Comparison of ENCODE assay signal across 22 cellular contexts in the genomic region with DNA sequence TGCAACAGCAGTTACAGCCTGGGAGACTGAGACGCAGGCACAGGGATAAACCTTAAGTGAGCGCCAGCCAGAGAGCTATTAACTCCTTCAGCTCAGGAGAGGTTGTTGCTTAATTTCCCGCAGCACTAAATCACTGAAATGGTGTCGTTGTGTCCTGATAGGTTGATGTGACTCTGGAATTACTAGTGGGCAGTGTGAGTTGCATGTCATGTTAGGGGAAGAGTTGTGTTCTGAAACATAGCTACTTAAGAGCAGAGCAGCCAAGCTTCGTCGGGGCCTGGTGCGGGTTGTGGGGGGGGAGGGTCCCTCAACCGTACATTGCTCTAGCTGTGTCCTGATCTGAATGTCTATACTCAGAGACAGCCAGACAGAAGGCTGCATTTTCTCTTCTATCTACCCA.
"Had no signal": no experiment of that assay in that cellular context is flagged by ENCODE, and none has a peak within 500 bp of the region (broad histone marks: within the 10 kb centered on the region; RNA-seq: fewer than 3 reads in every experiment).

No MANE protein-coding gene starts in this region.

- DNase-seq: activated CD4-positive, alpha-beta memory T cell treated with anti-CD3 and anti-CD28 coated beads for 36 hours; activated CD4-positive, alpha-beta T cell treated with anti-CD3 and anti-CD28 coated beads, Interleukin-2, amount 10 ng/mL, durations not matched to agents 24 days and 14 days; activated CD4-positive, CD25-positive, alpha-beta regulatory T cell treated with anti-CD3 and anti-CD28 coated beads, Interleukin-2, amount 50 U/mL, for 72 hours; activated CD8-positive, alpha-beta memory T cell treated with anti-CD3 and anti-CD28 coated beads for 24 hours; activated gamma-delta T cell; activated naive CD4-positive, alpha-beta T cell treated with anti-CD3 and anti-CD28 coated beads, Interleukin-2, amount 10 ng/mL, durations not matched to agents 7 days and 5 days; activated naive CD8-positive, alpha-beta T cell treated with anti-CD3 and anti-CD28 coated beads for 36 hours; activated T-cell treated with anti-CD3 and anti-CD28 coated beads for 4 hours; activated T-cell treated with anti-CD3 and anti-CD28 coated beads, Interleukin-2, amount 50 U/mL, for 48 hours; caudate nucleus; Karpas-422; NCI-H1048; NCI-H146; NCI-H2081 treated with DMSO at 0.1 percent for 48 hours; NCI-H446; NCI-H524; SHP77 treated with DMSO at 0.1 percent for 48 hours; T-helper 17 cell; T-helper 9 cell had no signal

- ATAC-seq: activated T-helper 17 cell treated with anti-CD3 and anti-CD28 coated beads, Interleukin-2, amount 50 U/mL, for 72 hours; K562; T-helper 17 cell; WTC11 had no signal

- H3K4me3 ChIP-seq: K562 had no signal
